20 cellular contexts compared by ENCODE assay signal in genomic region chr1:206908038-206908437, GRCh38. TPM values are rescaled to one million over a fixed set of nuclear protein-coding genes. Genes with fewer than 3 reads are reported as not detected.
DNase-seq lines count a peak whose midpoint lies in the region; ATAC-seq and TF ChIP-seq lines count a peak whose summit lies in the region.
"Had no signal": no experiment of that assay in that cellular context is flagged by ENCODE, and none has a peak within 500 bp of the region (broad histone marks: within the 10 kb centered on the region; RNA-seq: fewer than 3 reads in every experiment).

No MANE protein-coding gene starts in this region.

- POLR2A ChIA-PET in activated B cell treated with CpG ODN at 0.5 μM for 24 hours (lab: Charles Lee), result interaction anchor here (1.5 to 5.8 kb wide), 5 partner anchors 8 to 436 kb away, joined by 3 to 51 read pairs (median 16); partner anchors contain the start of gene FCMR

- no peaks in the 10 kb centered on the region for H3K27me3 Mint-ChIP-seq in stimulated activated naive CD8-positive, alpha-beta T cell treated with anti-CD3 and anti-CD28 coated beads, Interleukin-15, Interleukin-2, amounts not matched to agents 100 ng/mL and 50 ng/mL, for 24 hours
- H3K27me3 Mint-ChIP-seq in activated B cell treated with CpG ODN at 0.5 μM for 24 hours, result no peaks in the 10 kb centered on the region

- ATAC-seq in stimulated activated naive CD8-positive, alpha-beta T cell treated with anti-CD3 and anti-CD28 coated beads, Interleukin-15, Interleukin-2, amounts not matched to agents 100 U/mL and 50 U/mL, for 24 hours, result no peak
- ATAC-seq in activated B cell treated with CpG ODN at 0.5 μM for 24 hours (ENCODE audit: low read depth) (no peak), HG02623 (IDR thresholded peaks at IDR 0.05; ENCODE audit: unreplicated experiment) (no peak), GM19035 (IDR thresholded peaks at IDR 0.05; ENCODE audit: unreplicated experiment) (no peak), GM19328 (IDR thresholded peaks at IDR 0.05; ENCODE audit: unreplicated experiment) (no peak)
- ATAC-seq: left colon, sciatic nerve, SK-N-SH treated with all-trans-retinoic acid at 6 μM for 48 hours had no signal

- no peak for DNase-seq in stimulated activated naive CD8-positive, alpha-beta T cell treated with anti-CD3 and anti-CD28 coated beads, Interleukin-15, Interleukin-2, amounts not matched to agents 100 U/mL and 50 U/mL, for 24 hours
- DNase-seq in activated B cell treated with CpG ODN at 0.5 μM for 24 hours, result no peak
- peak; percentile 56 for DNase-seq in kidney tubule cell (ENCODE audit: low spot score)
- no peak for DNase-seq in DMS 273 (lab: John Stamatoyannopoulos, UW; ENCODE audit: unreplicated experiment)
- DNase-seq: activated gamma-delta T cell, cortex of kidney, foreskin fibroblast, GDM1, left colon, NCI-H1105 treated with DMSO at 0.1 percent for 48 hours had no signal

- intact Hi-C loops in activated B cell treated with CpG ODN at 0.5 μM for 24 hours (cut with micrococcal nuclease), result loop anchor here (5.0 kb wide), 1 partner anchor 116 kb away; no protein-coding TSS in a partner anchor

- peaks cover 92% of the 10 kb centered on the region for H3K4me1 Mint-ChIP-seq in stimulated activated naive CD8-positive, alpha-beta T cell treated with anti-CD3 and anti-CD28 coated beads, Interleukin-15, Interleukin-2, amounts not matched to agents 100 ng/mL and 50 ng/mL, for 24 hours (ENCODE audit: low read depth)
- peaks cover 86% of the 10 kb centered on the region for H3K4me1 Mint-ChIP-seq in activated B cell treated with CpG ODN at 0.5 μM for 24 hours

- no peaks in the 10 kb centered on the region for H3K9me3 Mint-ChIP-seq in stimulated activated naive CD8-positive, alpha-beta T cell treated with anti-CD3 and anti-CD28 coated beads, Interleukin-15, Interleukin-2, amounts not matched to agents 100 ng/mL and 50 ng/mL, for 24 hours
- H3K9me3 Mint-ChIP-seq in activated B cell treated with CpG ODN at 0.5 μM for 24 hours, result no peaks in the 10 kb centered on the region

- TF ChIP-seq CTCF in activated B cell treated with CpG ODN at 0.5 μM for 24 hours (IDR thresholded peaks at IDR 0.05), result no peak

- CTCF ChIA-PET in activated B cell treated with CpG ODN at 0.5 μM for 24 hours (lab: Charles Lee), result interaction anchor here (0.7 to 2.4 kb wide), 11 partner anchors 11 to 275 kb away, joined by 3 to 31 read pairs (median 10); partner anchors contain the start of genes DYRK3 and FCMR

- H3K4me3 Mint-ChIP-seq in stimulated activated naive CD8-positive, alpha-beta T cell treated with anti-CD3 and anti-CD28 coated beads, Interleukin-15, Interleukin-2, amounts not matched to agents 100 ng/mL and 50 ng/mL, for 24 hours, result no peak overlapping the region
- H3K4me3 Mint-ChIP-seq in activated B cell treated with CpG ODN at 0.5 μM for 24 hours, result no peak overlapping the region

- H3K36me3 Mint-ChIP-seq in stimulated activated naive CD8-positive, alpha-beta T cell treated with anti-CD3 and anti-CD28 coated beads, Interleukin-15, Interleukin-2, amounts not matched to agents 100 ng/mL and 50 ng/mL, for 24 hours (ENCODE audit: low read depth), result peaks cover 56% of the 10 kb centered on the region
- peaks cover 87% of the 10 kb centered on the region for H3K36me3 Mint-ChIP-seq in activated B cell treated with CpG ODN at 0.5 μM for 24 hours (ENCODE audit: low read depth)

- H3K27ac Mint-ChIP-seq in stimulated activated naive CD8-positive, alpha-beta T cell treated with anti-CD3 and anti-CD28 coated beads, Interleukin-15, Interleukin-2, amounts not matched to agents 100 ng/mL and 50 ng/mL, for 24 hours, result peak overlapping the region; percentile 53
- H3K27ac Mint-ChIP-seq in activated B cell treated with CpG ODN at 0.5 μM for 24 hours, result peak overlapping the region; percentile 70

RNA-seq across cellular contexts. Expression of gene IL24, which starts 10.8 kb away (rescaled TPM):
- not detected in 2 replicates for total RNA-seq in activated B cell treated with CpG ODN at 0.5 μM for 24 hours
- total RNA-seq: left colon, osteocyte, sciatic nerve, temporal lobe had no signal

RNA-seq across cellular contexts. Expression of gene FCMR, which starts 13.7 kb away (rescaled TPM):
- total RNA-seq in activated B cell treated with CpG ODN at 0.5 μM for 24 hours, result 134 and 146 TPM in 2 replicates
- total RNA-seq: osteocyte had no signal

RNA-seq across cellular contexts. Expression of gene PIGR, which starts 38.2 kb away (rescaled TPM):
- 0.49 and 1.00 TPM in 2 replicates for total RNA-seq in activated B cell treated with CpG ODN at 0.5 μM for 24 hours
- total RNA-seq: H4, mononuclear cell, osteocyte had no signal

RNA-seq across cellular contexts. Expression of gene IL20, which starts 42.6 kb away (rescaled TPM):
- not detected in 2 replicates for total RNA-seq in activated B cell treated with CpG ODN at 0.5 μM for 24 hours
- total RNA-seq: H4, left colon, mononuclear cell, osteocyte, sciatic nerve, temporal lobe had no signal
